22 cellular contexts compared by ENCODE assay signal in genomic region chr1:235473808-235474207, GRCh38. TPM values are rescaled to one million over a fixed set of nuclear protein-coding genes. Genes with fewer than 3 reads are reported as not detected.
DNase-seq lines count a peak whose midpoint lies in the region; ATAC-seq, FAIRE-seq and TF ChIP-seq lines count a peak whose summit lies in the region.
"Had no signal": no experiment of that assay in that cellular context is flagged by ENCODE, and none has a peak within 500 bp of the region (broad histone marks: within the 10 kb centered on the region; RNA-seq: fewer than 3 reads in every experiment).

No MANE protein-coding gene starts in this region.

- no peaks in the 10 kb centered on the region for H4K20me1 ChIP-seq in hepatocyte (ENCODE audit: insufficient read depth, poor library complexity, severe bottlenecking)

- H2AFZ ChIP-seq in hepatocyte: no peak overlapping the region

- DNase-seq in G401 (ENCODE audit: low spot score) (peak; percentile 13), M059J (ENCODE audit: low read depth) (peak; percentile 25), bronchial epithelial cell (ENCODE audit: low read depth) (peak; percentile 51), myocyte (ENCODE audit: low read depth) (peak; percentile 57), hepatocyte (ENCODE audit: low spot score) (no peak), ecto neural progenitor cell (ENCODE audit: low spot score) (no peak), GM19239 (ENCODE audit: insufficient read length, low spot score) (no peak)
- DNase-seq: AML-193; DMS79 treated with DMSO at 0.1 percent for 48 hours; KG1; NCI-H1048; NCI-H146; NCI-H2081; NCI-H446; NCI-H526 treated with DMSO at 0.1 percent for 48 hours; NK-92 treated with Interleukin-12 subunit alpha and Interleukin-12 subunit beta, amount 100 ng/mL, for 24 hours; SHP77 had no signal

- FAIRE-seq in bronchial epithelial cell (lab: Jason Lieb, UNC) (no peak), GM19239 (lab: Jason Lieb, UNC) (no peak)
- FAIRE-seq: G401.6 had no signal

- no peaks in the 10 kb centered on the region for H3K9me3 ChIP-seq in hepatocyte (ENCODE audit: low read depth)
- H3K9me3 ChIP-seq: HAP-1 had no signal

- H3K36me3 ChIP-seq in bronchial epithelial cell (ENCODE audit: control insufficient read depth, insufficient read depth, low read length) (peaks cover 7% of the 10 kb centered on the region), hepatocyte (replicated peaks; ENCODE audit: insufficient read depth, low read depth) (no peaks in the 10 kb centered on the region)

- WGBS in hepatocyte (ENCODE audit: low lambda C conversion rate, missing lambda C conversion rate): 100% methylated on average over 1 of the region's 1 CpG

- H3K27me3 ChIP-seq in bronchial epithelial cell (ENCODE audit: control insufficient read depth, insufficient read depth, low read length) (no peaks in the 10 kb centered on the region), hepatocyte (no peaks in the 10 kb centered on the region)

- H3K9me2 ChIP-seq in hepatocyte (replicated peaks; ENCODE audit: insufficient read depth): no peaks in the 10 kb centered on the region

- in situ Hi-C loops in G401 (cut with HindIII; ENCODE audit: low sequenced_read_pairs): no loop called here

- no peaks in the 10 kb centered on the region for H3K4me1 ChIP-seq in hepatocyte (ENCODE audit: insufficient read depth)

- no peak for ATAC-seq in GM18858 (IDR thresholded peaks at IDR 0.05; ENCODE audit: unreplicated experiment)

- H3K4me2 ChIP-seq in hepatocyte: no peak overlapping the region

- H3K79me2 ChIP-seq in hepatocyte: no peaks in the 10 kb centered on the region

- no peak overlapping the region for H3K27ac ChIP-seq in hepatocyte
- H3K27ac ChIP-seq: C4-2B, SK-N-MC had no signal

- TF ChIP-seq CTCF in bronchial epithelial cell (IDR thresholded peaks at IDR 0.05; ENCODE audit: insufficient read depth, low read length, severe bottlenecking) (no peak), hepatocyte (IDR thresholded peaks at IDR 0.05; ENCODE audit: poor library complexity) (no peak)

- H3K4me3 ChIP-seq in bronchial epithelial cell (ENCODE audit: low read depth, low read length): no peak overlapping the region
- H3K4me3 ChIP-seq in hepatocyte: no peak overlapping the region
- H3K4me3 ChIP-seq: HAP-1, SK-N-MC had no signal

RNA-seq across cellular contexts. Expression of gene B3GALNT2, which starts 30.4 kb away (rescaled TPM):
- total RNA-seq in G401 (2014; rRNA removed; shearing (Covaris generic)): 19.4 and 33.8 TPM in 2 replicates
- total RNA-seq in M059J (2014; rRNA removed; shearing (Covaris generic)): 24.5 and 31.3 TPM in 2 replicates
- total RNA-seq in bronchial epithelial cell: 79.1 and 80.3 TPM in 2 replicates
- 28.2 and 33.2 TPM in 2 replicates for total RNA-seq in myocyte
- polyA plus RNA-seq in myocyte (2012): 16.9 TPM
- 23.3 and 24.2 TPM in 2 replicates for total RNA-seq in hepatocyte
- 8.1 and 15.4 TPM in 2 replicates for polyA plus RNA-seq in hepatocyte

Comparison
In these comparisons a context has a peak if more than half of its experiments do, and no peak if none do; other contexts are left out.
1. DNase-seq: peak in G401 (single experiment), M059J (single experiment), bronchial epithelial cell (single experiment) and myocyte (single experiment); none in hepatocyte (single experiment), ecto neural progenitor cell (single experiment) and GM19239 (single experiment).